Comparison of ENCODE assay signal across 26 cellular contexts in the genomic region with DNA sequence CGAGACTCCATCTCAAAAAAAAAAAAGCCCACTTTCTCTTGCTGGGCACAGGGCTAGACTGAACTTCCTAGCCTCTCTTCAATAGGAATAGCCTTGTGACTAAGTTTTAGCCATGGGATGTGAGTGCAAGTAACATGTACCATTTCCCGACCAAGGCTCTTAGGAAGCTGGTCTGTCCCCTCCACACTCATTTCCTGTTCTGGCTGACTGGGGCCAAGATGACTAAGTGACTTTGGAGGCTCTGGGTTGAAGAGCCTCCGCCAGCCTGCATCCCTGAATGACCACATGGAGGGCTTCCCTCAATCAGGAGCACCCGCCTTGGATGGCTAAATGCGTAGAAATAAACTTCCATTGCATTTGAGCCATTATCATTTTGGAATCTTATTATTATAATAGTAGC. TPM values are rescaled to one million over a fixed set of nuclear protein-coding genes. Genes with fewer than 3 reads are reported as not detected.
DNase-seq lines count a peak whose midpoint lies in the region; ATAC-seq, FAIRE-seq and TF ChIP-seq lines count a peak whose summit lies in the region.
"Had no signal": no experiment of that assay in that cellular context is flagged by ENCODE, and none has a peak within 500 bp of the region (broad histone marks: within the 10 kb centered on the region; RNA-seq: fewer than 3 reads in every experiment).

No MANE protein-coding gene starts in this region.

- ATAC-seq in IMR-90 (ENCODE audit: low read depth) (no peak), HG03457 (IDR thresholded peaks at IDR 0.05; ENCODE audit: unreplicated experiment) (no peak)
- no peak for ATAC-seq in natural killer cell treated with Interleukin-12 subunit alpha and Interleukin-12 subunit beta and Interleukin-15 and Interleukin-18, amount 100 ng/mL, for 72 hours
- ATAC-seq: GM12878, lower lobe of right lung, SK-N-SH treated with all-trans-retinoic acid at 6 μM for 48 hours had no signal

- H3K9me1 ChIP-seq in IMR-90 (ENCODE audit: insufficient read depth, low read length): no peaks in the 10 kb centered on the region

- H3K27ac ChIP-seq in IMR-90 (ENCODE audit: insufficient read depth, low read length): no peak overlapping the region
- H3K27ac ChIP-seq: colonic mucosa, epithelial cell of prostate, lower lobe of right lung, parathyroid adenoma, PC-9, vagina had no signal

- H3K4me1 ChIP-seq in IMR-90 (ENCODE audit: control insufficient read depth, insufficient read depth, low read length): no peaks in the 10 kb centered on the region
- H3K4me1 ChIP-seq: colonic mucosa, lower lobe of right lung, parathyroid adenoma, vagina had no signal

- no peak overlapping the region for H3K9ac ChIP-seq in IMR-90 (ENCODE audit: low read depth, low read length)
- H3K9ac ChIP-seq: parathyroid adenoma had no signal

- H3K27me3 Mint-ChIP-seq in natural killer cell treated with Interleukin-12 subunit alpha and Interleukin-12 subunit beta and Interleukin-15 and Interleukin-18, amount 100 ng/mL, for 72 hours: peaks cover 14 to 28% of the 10 kb centered on the region in 2 donors

- H3K27me3 ChIP-seq in IMR-90 (ENCODE audit: control insufficient read depth, insufficient read depth, low read length): peaks cover 6% of the 10 kb centered on the region
- H3K27me3 ChIP-seq: colonic mucosa, vagina had no signal

- dilution Hi-C loops in IMR-90 (cut with HindIII; ENCODE audit: low sequenced_read_pairs, unreplicated experiment): no loop called here

- POLR2A ChIA-PET in IMR-90 (lab: Charles Lee; ENCODE audit: unreplicated experiment): no interaction called here

- intact Hi-C loops in IMR-90 (cut with micrococcal nuclease): no loop called here

- no peak overlapping the region for H2AK5ac ChIP-seq in IMR-90 (ENCODE audit: low read depth, low read length)

- H2BK15ac ChIP-seq in IMR-90 (ENCODE audit: low read depth, low read length): no peak overlapping the region

- no peak for FAIRE-seq in GM12891 (lab: Jason Lieb, UNC)
- FAIRE-seq: G401.6, GM12878, TTC549 had no signal

- H3K4me3 Mint-ChIP-seq in natural killer cell treated with Interleukin-12 subunit alpha and Interleukin-12 subunit beta and Interleukin-15 and Interleukin-18, amount 100 ng/mL, for 72 hours: no peak overlapping the region
- H3K4me3 Mint-ChIP-seq: activated CD4-positive, alpha-beta T cell treated with anti-CD3 and anti-CD28 coated beads, Interleukin-2, amount 10 ng/mL, durations not matched to agents 7 days and 5 days; H9; naive B cell had no signal

- H3K9me3 ChIP-seq in IMR-90 (ENCODE audit: control insufficient read depth, insufficient read depth, low read length): no peaks in the 10 kb centered on the region
- H3K9me3 ChIP-seq: colonic mucosa, lower lobe of right lung, vagina had no signal

- no peaks in the 10 kb centered on the region for H3K36me3 Mint-ChIP-seq in natural killer cell treated with Interleukin-12 subunit alpha and Interleukin-12 subunit beta and Interleukin-15 and Interleukin-18, amount 100 ng/mL, for 72 hours
- H3K36me3 Mint-ChIP-seq: naive B cell had no signal

- TF ChIP-seq CTCF in IMR-90 (conservative IDR thresholded peaks at IDR 0.05; ENCODE audit: low read depth, low read length): no peak
- no peak for TF ChIP-seq CTCF in fibroblast of pulmonary artery (IDR thresholded peaks at IDR 0.05; ENCODE audit: low read length, missing control alignments)

- no peak overlapping the region for H4K8ac ChIP-seq in IMR-90 (ENCODE audit: low read depth in 2 of 2, low read length in 2 of 2)

- TF ChIP-seq POLR2A in IMR-90 (IDR thresholded peaks at IDR 0.05; ENCODE audit: low read depth, low read length): no peak
- no peak for TF ChIP-seq POLR2A in GM12891 (IDR thresholded peaks at IDR 0.05; ENCODE audit: low read depth, low read length)

- H2BK120ac ChIP-seq in IMR-90 (ENCODE audit: low read depth, low read length): no peak overlapping the region

- H2AK9ac ChIP-seq in IMR-90 (replicated peaks; ENCODE audit: low read depth, low read length, poor library complexity): no peak overlapping the region

- H3K23ac ChIP-seq in IMR-90 (ENCODE audit: low read depth, low read length): no peak overlapping the region

- peak; percentile 81 for DNase-seq in Daoy (ENCODE audit: low read depth)
- peak; percentile 17 for DNase-seq in IMR-90
- peak; percentile 38 to 47 for DNase-seq in SW 1271 (lab: John Stamatoyannopoulos, UW)
- peak; percentile 6 for DNase-seq in fibroblast of pulmonary artery (ENCODE audit: low read depth)
- DNase-seq in natural killer cell treated with Interleukin-12 subunit alpha and Interleukin-12 subunit beta and Interleukin-15 and Interleukin-18, amount 100 ng/mL, for 72 hours (ENCODE audit: low spot score): no peak
- DNase-seq in NCI-H1930 (lab: John Stamatoyannopoulos, UW): no peak
- DNase-seq in GM12891 (ENCODE audit: insufficient read length, low spot score): no peak
- DNase-seq: activated CD4-positive, alpha-beta T cell treated with anti-CD3 and anti-CD28 coated beads, Interleukin-2, amount 10 ng/mL, durations not matched to agents 7 days and 5 days; activated CD8-positive, alpha-beta memory T cell treated with anti-CD3 and anti-CD28 coated beads, Interleukin-2, amount 50 U/mL, for 48 hours; anterior cingulate cortex; colonic mucosa; H9; lower lobe of right lung; naive B cell; NCI-H2107; PC-9; stimulated activated CD4-positive, alpha-beta T cell treated with anti-CD3 and anti-CD28 coated beads, Interleukin-2, amount 100 ng/mL, for 48 hours had no signal

- H3K4me3 ChIP-seq in IMR-90 (ENCODE audit: insufficient read depth, low read depth, low read length) (no peak overlapping the region), fibroblast of pulmonary artery (replicated peaks; ENCODE audit: low read depth, low read length) (no peak overlapping the region)
- H3K4me3 ChIP-seq: colonic mucosa, GM12878, lower lobe of right lung, PC-9, vagina had no signal

- H4K91ac ChIP-seq in IMR-90 (ENCODE audit: insufficient read depth, low read depth, low read length): no peak overlapping the region

- no peaks in the 10 kb centered on the region for H4K20me1 ChIP-seq in IMR-90 (ENCODE audit: insufficient read depth, low read length)

- no peaks in the 10 kb centered on the region for H3K4me1 Mint-ChIP-seq in natural killer cell treated with Interleukin-12 subunit alpha and Interleukin-12 subunit beta and Interleukin-15 and Interleukin-18, amount 100 ng/mL, for 72 hours (ENCODE audit: low read depth in 2 of 2)

- no TSS peak for BruUV-seq in IMR-90 (replicated peaks; lab: Mats Ljungman, UMichigan)

- in situ Hi-C loops in IMR-90 (cut with MboI; ENCODE audit: low sequenced_read_pairs): no loop called here

- no peak for TF ChIP-seq RAD21 in IMR-90 (IDR thresholded peaks at IDR 0.05; ENCODE audit: low read length)

- H3K79me1 ChIP-seq in IMR-90 (ENCODE audit: low read depth in 1 of 2, low read length in 2 of 2): no peaks in the 10 kb centered on the region

- H4K5ac ChIP-seq in IMR-90 (ENCODE audit: low read depth, low read length): no peak overlapping the region

- no peak overlapping the region for H3K4ac ChIP-seq in IMR-90 (ENCODE audit: low read depth, low read length)

- no peaks in the 10 kb centered on the region for H3K36me3 ChIP-seq in IMR-90 (ENCODE audit: control insufficient read depth, insufficient read depth, low read length)
- H3K36me3 ChIP-seq: colonic mucosa, lower lobe of right lung, vagina had no signal

- H3K9me3 Mint-ChIP-seq in natural killer cell treated with Interleukin-12 subunit alpha and Interleukin-12 subunit beta and Interleukin-15 and Interleukin-18, amount 100 ng/mL, for 72 hours: no peaks in the 10 kb centered on the region
- H3K9me3 Mint-ChIP-seq: activated CD4-positive, alpha-beta T cell treated with anti-CD3 and anti-CD28 coated beads, Interleukin-2, amount 10 ng/mL, durations not matched to agents 7 days and 5 days; H9; naive B cell had no signal

- CTCF ChIA-PET in IMR-90 (lab: Yijun Ruan, JAX): no interaction called here

- H3K18ac ChIP-seq in IMR-90 (ENCODE audit: low read depth, low read length): no peak overlapping the region

- no peak overlapping the region for H2BK5ac ChIP-seq in IMR-90 (ENCODE audit: low read depth, low read length, poor library complexity, severe bottlenecking)

- no peak overlapping the region for H3K27ac Mint-ChIP-seq in natural killer cell treated with Interleukin-12 subunit alpha and Interleukin-12 subunit beta and Interleukin-15 and Interleukin-18, amount 100 ng/mL, for 72 hours
- H3K27ac Mint-ChIP-seq: activated CD4-positive, alpha-beta T cell treated with anti-CD3 and anti-CD28 coated beads, Interleukin-2, amount 10 ng/mL, durations not matched to agents 7 days and 5 days; H9; naive B cell had no signal

- H2AFZ ChIP-seq in IMR-90 (replicated peaks; ENCODE audit: low read length, poor library complexity): no peak overlapping the region
- H2AFZ ChIP-seq: parathyroid adenoma, PC-9 had no signal

- no peak overlapping the region for H3K56ac ChIP-seq in IMR-90 (ENCODE audit: extremely low read depth, insufficient read depth, low read length)

- no CpG with 5 or more reads among the region's 5 CpGs for WGBS in IMR-90 (ENCODE audit: extremely low coverage in 2 of 2, insufficient read length in 1 of 2), 2 experiments

- H3K4me2 ChIP-seq in IMR-90 (ENCODE audit: low read depth, low read length): no peak overlapping the region
- H3K4me2 ChIP-seq: PC-9 had no signal

- no peak overlapping the region for H2BK20ac ChIP-seq in IMR-90 (ENCODE audit: low read depth, low read length)

- no peak overlapping the region for H3K14ac ChIP-seq in IMR-90 (replicated peaks; ENCODE audit: low read depth, low read length)

TF ChIP-seq in IMR-90, 13 proteins besides CTCF, POLR2A, EP300 and RAD21:
- TF ChIP-seq MXI1 (IDR thresholded peaks at IDR 0.05; ENCODE audit: borderline replicate concordance, low read depth, low read length): no peak

TF ChIP-seq in GM12891, 5 proteins besides CTCF, POLR2A, EP300 and RAD21 (continues in another document):
- TF ChIP-seq POU2F2 (IDR thresholded peaks at IDR 0.05; ENCODE audit: low read depth, low read length) (no peak), TAF1 (IDR thresholded peaks at IDR 0.05; ENCODE audit: low read depth, low read length) (no peak)

RNA-seq across cellular contexts. Expression of gene GALNTL5, which starts 34.3 kb away (rescaled TPM):
- total RNA-seq in Daoy (2014; rRNA removed; shearing (Covaris generic)): not detected in 2 replicates
- not detected in 2 replicates for total RNA-seq in IMR-90 (2012; rRNA removed)
- not detected in 2 replicates for polyA plus RNA-seq in IMR-90 (2012; rRNA removed)
- not detected in 2 replicates for polyA plus RNA-seq in IMR-90 (2012; cell fraction: cytosol; rRNA removed)
- not detected in 2 replicates for polyA plus RNA-seq in IMR-90 (2012; cell fraction: nucleus; rRNA removed; ENCODE audit: low replicate concordance)
- not detected for total RNA-seq in natural killer cell treated with Interleukin-12 subunit alpha and Interleukin-12 subunit beta and Interleukin-15 and Interleukin-18, amount 100 ng/mL, for 72 hours
- polyA plus RNA-seq in GM12891 (2012; ENCODE audit: low read depth, missing spikeins): not detected
- total RNA-seq: activated CD4-positive, alpha-beta T cell treated with anti-CD3 and anti-CD28 coated beads, Interleukin-2, amount 10 ng/mL, durations not matched to agents 7 days and 5 days; colonic mucosa; GM12878; H9; lower lobe of right lung; PC-9; subcutaneous adipose tissue; vagina had no signal
- polyA plus RNA-seq: GM12878 had no signal

RNA-seq across cellular contexts. Expression of gene GALNT11, which starts 34.9 kb away (rescaled TPM):
- 29.1 and 41.2 TPM in 2 replicates for total RNA-seq in Daoy (2014; rRNA removed; shearing (Covaris generic))
- 24.4 and 31.9 TPM in 2 replicates for total RNA-seq in IMR-90 (2012; rRNA removed)
- polyA plus RNA-seq in IMR-90 (2012; rRNA removed): 23.2 and 29.3 TPM in 2 replicates
- polyA plus RNA-seq in IMR-90 (2012; cell fraction: cytosol; rRNA removed): 17.7 TPM in 2 replicates
- polyA plus RNA-seq in IMR-90 (2012; cell fraction: nucleus; rRNA removed; ENCODE audit: low replicate concordance): 12.2 and 40.3 TPM in 2 replicates
- total RNA-seq in natural killer cell treated with Interleukin-12 subunit alpha and Interleukin-12 subunit beta and Interleukin-15 and Interleukin-18, amount 100 ng/mL, for 72 hours: 10 to 100 TPM; 24.8 to 32.3 TPM
- 6.5 TPM for polyA plus RNA-seq in GM12891 (2012; ENCODE audit: low read depth, missing spikeins)

Comparison
In these comparisons a context has a peak if more than half of its experiments do, and no peak if none do; other contexts are left out.
1. DNase-seq: peak in Daoy (single experiment), IMR-90 (single experiment), SW 1271 (2 of 2) and fibroblast of pulmonary artery (single experiment); none in natural killer cell treated with Interleukin-12 subunit alpha and Interleukin-12 subunit beta and Interleukin-15 and Interleukin-18, amount 100 ng/mL, for 72 hours (single experiment), NCI-H1930 (0 of 2) and GM12891 (single experiment).